14 cellular contexts compared by ENCODE assay signal in genomic region chr5:160792281-160792680, GRCh38. TPM values are rescaled to one million over a fixed set of nuclear protein-coding genes. Genes with fewer than 3 reads are reported as not detected.
"Had no signal": no experiment of that assay in that cellular context is flagged by ENCODE, and none has a peak within 500 bp of the region (broad histone marks: within the 10 kb centered on the region; RNA-seq: fewer than 3 reads in every experiment).

No MANE protein-coding gene starts in this region.

- ATAC-seq: gastrocnemius medialis, heart right ventricle, left lobe of liver, pancreas, T-helper 17 cell had no signal

- H3K4me3 Mint-ChIP-seq: activated naive CD4-positive, alpha-beta T cell treated with anti-CD3 and anti-CD28 coated beads, Interleukin-2, amount 50 U/mL, for 24 hours; neural progenitor cell; T-helper 17 cell had no signal

- H3K4me1 ChIP-seq: gastrocnemius medialis, heart right ventricle, pancreas had no signal

- H3K27me3 ChIP-seq: gastrocnemius medialis, heart right ventricle, neural progenitor cell, pancreas, thyroid gland had no signal

- H3K27ac ChIP-seq: gastrocnemius medialis, heart right ventricle, neural progenitor cell, pancreas had no signal

- H3K27ac Mint-ChIP-seq: activated naive CD4-positive, alpha-beta T cell treated with anti-CD3 and anti-CD28 coated beads, Interleukin-2, amount 50 U/mL, for 24 hours; neural progenitor cell; T-helper 17 cell had no signal

- H3K4me1 Mint-ChIP-seq: activated naive CD4-positive, alpha-beta T cell treated with anti-CD3 and anti-CD28 coated beads, Interleukin-2, amount 50 U/mL, for 24 hours; T-helper 17 cell had no signal

- H3K9me3 Mint-ChIP-seq: activated naive CD4-positive, alpha-beta T cell treated with anti-CD3 and anti-CD28 coated beads, Interleukin-2, amount 50 U/mL, for 24 hours; neural progenitor cell had no signal

- DNase-seq: activated CD4-positive, CD25-positive, alpha-beta regulatory T cell; activated T-cell treated with anti-CD3 and anti-CD28 coated beads, Interleukin-2, amount 50 U/mL, for 1 hour; gastrocnemius medialis; heart right ventricle; pancreas; retina; stimulated activated CD4-positive, alpha-beta T cell treated with anti-CD3 and anti-CD28 coated beads, Interleukin-15, amount 100 ng/mL, for 24 hours; stimulated activated CD4-positive, alpha-beta T cell treated with anti-CD3 and anti-CD28 coated beads, Interleukin-4, amount 100 ng/mL, for 24 hours; T-helper 17 cell had no signal

- H3K36me3 Mint-ChIP-seq: activated naive CD4-positive, alpha-beta T cell treated with anti-CD3 and anti-CD28 coated beads, Interleukin-2, amount 50 U/mL, for 24 hours; neural progenitor cell had no signal

RNA-seq across cellular contexts. Expression of gene ATP10B, which starts 59.7 kb away (rescaled TPM):
- total RNA-seq: fibroblast of lung, T-helper 17 cell had no signal
- polyA plus RNA-seq: fibroblast of lung had no signal
